ENCODE assay signal across 16 cellular contexts in the genomic region with DNA sequence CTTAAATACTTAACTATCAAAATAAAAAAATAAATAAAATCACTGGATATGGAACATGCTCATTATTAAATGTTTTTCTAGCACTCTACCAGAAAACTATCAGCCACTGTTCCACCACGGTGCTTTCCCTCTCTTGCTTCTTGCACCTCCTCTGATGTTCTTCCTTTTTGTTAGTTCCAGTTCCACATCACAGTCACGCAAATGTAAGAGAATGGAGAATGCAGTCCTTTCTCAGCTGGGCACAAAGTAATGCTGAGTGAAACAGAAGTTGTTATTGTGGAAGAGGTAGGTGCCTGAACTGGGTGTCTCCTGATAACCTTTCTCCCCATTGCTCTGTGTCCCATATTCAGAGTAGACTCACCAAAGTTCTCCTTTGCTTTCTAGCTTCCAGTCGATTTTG.
DNase-seq lines count a peak whose midpoint lies in the region; ATAC-seq and TF ChIP-seq lines count a peak whose summit lies in the region.
"Had no signal": no experiment of that assay in that cellular context is flagged by ENCODE, and none has a peak within 500 bp of the region (broad histone marks: within the 10 kb centered on the region; RNA-seq: fewer than 3 reads in every experiment).

No MANE protein-coding gene starts in this region.

- H3K4me1 ChIP-seq in ACC112 (ENCODE audit: control insufficient read depth, insufficient read depth, low read length, unreplicated experiment) (peaks cover 16% of the 10 kb centered on the region), PC-3 (ENCODE audit: insufficient read depth, low read length) (no peaks in the 10 kb centered on the region)
- H3K4me1 ChIP-seq: A549 had no signal

- no peaks in the 10 kb centered on the region for H3K79me2 ChIP-seq in ACC112 (ENCODE audit: control insufficient read depth, insufficient read depth, low read length, unreplicated experiment)
- H3K79me2 ChIP-seq in PC-3 (ENCODE audit: low read length), result no peaks in the 10 kb centered on the region

- ATAC-seq in GM19395 (IDR thresholded peaks at IDR 0.05; ENCODE audit: unreplicated experiment) (peak; percentile 72), HG02973 (IDR thresholded peaks at IDR 0.05; ENCODE audit: unreplicated experiment) (peak; percentile 73), PC-3 (no peak), HG03139 (IDR thresholded peaks at IDR 0.05; ENCODE audit: unreplicated experiment) (no peak), GM19455 (IDR thresholded peaks at IDR 0.05; ENCODE audit: unreplicated experiment) (no peak)
- ATAC-seq: A549, left lung had no signal

- no peak overlapping the region for H3K4me2 ChIP-seq in PC-3 (ENCODE audit: low read length)
- H3K4me2 ChIP-seq: A549 had no signal

- POLR2A ChIA-PET in PC-3 (lab: Charles Lee; ENCODE audit: unreplicated experiment), result no interaction called here

- H3K4me3 ChIP-seq in ACC112 (ENCODE audit: low read depth, low read length), result peak overlapping the region; percentile 17; the same call in 1 of the 2 replicates
- no peak overlapping the region for H3K4me3 ChIP-seq in PC-3 (ENCODE audit: low read length)
- H3K4me3 ChIP-seq: A549, left lung, ovary, uterus had no signal

- H3K9me2 ChIP-seq in PC-3 (replicated peaks; ENCODE audit: low read length), result no peaks in the 10 kb centered on the region

- no peak overlapping the region for H3K27ac ChIP-seq in ACC112 (ENCODE audit: low read depth, low read length)
- no peak overlapping the region for H3K27ac ChIP-seq in PC-3 (ENCODE audit: low read length)
- H3K27ac ChIP-seq: A549, brain microvascular endothelial cell, left lung, ovary, uterus had no signal

- no peaks in the 10 kb centered on the region for H4K20me1 ChIP-seq in PC-3 (ENCODE audit: low read length)

- no peak for TF ChIP-seq CTCF in PC-3 (conservative IDR thresholded peaks at IDR 0.05; ENCODE audit: low read depth, low read length)

- no peak overlapping the region for H3K9ac ChIP-seq in PC-3 (ENCODE audit: low read length)

- H3K36me3 ChIP-seq in ACC112 (ENCODE audit: insufficient read depth, low read length) (no peaks in the 10 kb centered on the region), PC-3 (ENCODE audit: low read depth, low read length) (no peaks in the 10 kb centered on the region)
- H3K36me3 ChIP-seq: brain microvascular endothelial cell, left lung, ovary, uterus had no signal

- CTCF ChIA-PET in PC-3 (lab: Charles Lee), result interaction anchor here (0.6 to 1.4 kb wide), 7 partner anchors 75 to 213 kb away, joined by 3 to 7 read pairs (median 3); no protein-coding TSS in a partner anchor

- no peaks in the 10 kb centered on the region for H3F3A ChIP-seq in PC-3 (ENCODE audit: low read length, unreplicated experiment)

- H2AFZ ChIP-seq in ACC112 (ENCODE audit: low read length, unreplicated experiment) (no peak overlapping the region), PC-3 (ENCODE audit: low read length) (0 out of 2 replicates have a peak overlapping the region, but pooled peaks have one; percentile 43)

- BruUV-seq in PC-3 (replicated peaks; lab: Mats Ljungman, UMichigan), result no TSS peak

- intact Hi-C loops in PC-3 (cut with micrococcal nuclease), result loop anchor here (1.0 kb wide), 3 partner anchors 42 to 205 kb away; no protein-coding TSS in a partner anchor

- H3K27me3 ChIP-seq in ACC112 (ENCODE audit: insufficient read depth, low read length) (no peaks in the 10 kb centered on the region), PC-3 (ENCODE audit: low read length) (no peaks in the 10 kb centered on the region)
- H3K27me3 ChIP-seq: brain microvascular endothelial cell, ovary, uterus had no signal

- H3K9me3 ChIP-seq in PC-3 (ENCODE audit: low read length), result no peaks in the 10 kb centered on the region
- H3K9me3 ChIP-seq: left lung, ovary, uterus had no signal

- DNase-seq in PC-3 (no peak), DMS53 (lab: John Stamatoyannopoulos, UW) (no peak), T-helper 9 cell (no peak)
- DNase-seq: brain microvascular endothelial cell; cortex of kidney; left lung; NCI-H1417 treated with DMSO at 0.1 percent for 48 hours; ovary; stimulated activated CD4-positive, alpha-beta T cell treated with anti-CD3 and anti-CD28 coated beads, Interleukin-2, amount 100 ng/mL, for 24 hours; uterus had no signal

Comparison
In these comparisons a context has a peak if more than half of its experiments do, and no peak if none do; other contexts are left out.
1. ATAC-seq: peak in GM19395 (single experiment) and HG02973 (single experiment); none in PC-3 (single experiment), HG03139 (single experiment) and GM19455 (single experiment).